Comparison of ENCODE assay signal across 12 cellular contexts in genomic region chr9:91900057-91900816, GRCh38. TPM values are rescaled to one million over a fixed set of nuclear protein-coding genes. Genes with fewer than 3 reads are reported as not detected.
DNase-seq lines count a peak whose midpoint lies in the region; ATAC-seq and TF ChIP-seq lines count a peak whose summit lies in the region.
"Had no signal": no experiment of that assay in that cellular context is flagged by ENCODE, and none has a peak within 500 bp of the region (broad histone marks: within the 10 kb centered on the region; RNA-seq: fewer than 3 reads in every experiment).

No MANE protein-coding gene starts in this region.

- H3K27ac ChIP-seq in SK-N-SH (ENCODE audit: low read depth in 2 of 2, low read length in 1 of 2) (peak overlapping the region in 1 of 2 experiments; percentile 97; a peak in 2 of 4 replicates), spleen (peak overlapping the region in 2 of 8 donors; percentile 1 to 4)

- no peak for TF ChIP-seq POLR2A in spleen (IDR thresholded peaks at IDR 0.05)

- no peaks in the 10 kb centered on the region for H3K27me3 ChIP-seq in SK-N-SH (ENCODE audit: insufficient read depth)
- H3K27me3 ChIP-seq in spleen (replicated peaks in 1 of 7) = peaks cover 0 to 29% (median 0%) of the 10 kb centered on the region in 7 donors
- H3K27me3 ChIP-seq: body of pancreas had no signal

- no peak overlapping the region for H3K4me2 ChIP-seq in SK-N-SH

- H3K4me3 ChIP-seq in SK-N-SH (ENCODE audit: low read depth in 2 of 2, low read length in 1 of 2) = no peak overlapping the region; a peak in 1 of 4 replicates
- no peak overlapping the region for H3K4me3 ChIP-seq in spleen
- H3K4me3 ChIP-seq: body of pancreas had no signal

- H3F3A ChIP-seq in SK-N-SH (replicated peaks; ENCODE audit: insufficient read depth) = no peaks in the 10 kb centered on the region

- ATAC-seq in left ventricle myocardium superior (peak; percentile 72), HG03039 (IDR thresholded peaks at IDR 0.05; ENCODE audit: unreplicated experiment) (no peak), HG02870 (IDR thresholded peaks at IDR 0.05; ENCODE audit: unreplicated experiment) (no peak)
- ATAC-seq: body of pancreas, esophagus mucosa had no signal

- TF ChIP-seq EP300 in SK-N-SH (IDR thresholded peaks at IDR 0.05; ENCODE audit: borderline replicate concordance in 1 of 2, low read depth in 1 of 2, low read length in 1 of 2) = peak in 1 of 2 experiments; percentile 46; a peak in 2 of 4 replicates

- DNase-seq in HEK293T (ENCODE audit: extremely low spot score) (no peak), SK-N-SH (peak; percentile 86), left ventricle myocardium superior (peak; percentile 52), spleen (peak; percentile 70), MV-4-11 (lab: John Stamatoyannopoulos, UW) (no peak)
- no peak for DNase-seq in activated CD4-positive, alpha-beta memory T cell treated with anti-CD3 and anti-CD28 coated beads, Interleukin-2, amount 10 ng/mL, durations not matched to agents 7 days and 5 days
- DNase-seq: activated T-cell treated with anti-CD3 and anti-CD28 coated beads, Interleukin-2, amount 50 U/mL, for 24 hours; COR-L47 had no signal

- H3K4me1 Mint-ChIP-seq in activated CD4-positive, alpha-beta memory T cell treated with anti-CD3 and anti-CD28 coated beads, Interleukin-2, amount 10 ng/mL, durations not matched to agents 7 days and 5 days = no peaks in the 10 kb centered on the region

- POLR2A ChIA-PET in HEK293T (lab: Yijun Ruan, JAX) = interaction anchor here (0.6 to 0.7 kb wide), 2 partner anchors 34 to 104 kb away, joined by 3 to 4 read pairs; no protein-coding TSS in a partner anchor
- POLR2A ChIA-PET in SK-N-SH (lab: Yijun Ruan, JAX) = no interaction called here
- POLR2A ChIA-PET in activated CD4-positive, alpha-beta memory T cell treated with anti-CD3 and anti-CD28 coated beads, Interleukin-2, amount 10 ng/mL, durations not matched to agents 7 days and 5 days (lab: Charles Lee) = no interaction called here

- peak; percentile 34 for TF ChIP-seq RAD21 in SK-N-SH (IDR thresholded peaks at IDR 0.05; ENCODE audit: low read length)

- H3K9me2 ChIP-seq in SK-N-SH = no peaks in the 10 kb centered on the region

- no peaks in the 10 kb centered on the region for H4K20me1 ChIP-seq in SK-N-SH (ENCODE audit: insufficient read depth)

- H3K9ac ChIP-seq in SK-N-SH = no peak overlapping the region

- peaks cover 24% of the 10 kb centered on the region for H3K27me3 Mint-ChIP-seq in activated CD4-positive, alpha-beta memory T cell treated with anti-CD3 and anti-CD28 coated beads, Interleukin-2, amount 10 ng/mL, durations not matched to agents 7 days and 5 days

- no peak overlapping the region for H3K4me3 Mint-ChIP-seq in activated CD4-positive, alpha-beta memory T cell treated with anti-CD3 and anti-CD28 coated beads, Interleukin-2, amount 10 ng/mL, durations not matched to agents 7 days and 5 days
- H3K4me3 Mint-ChIP-seq: activated T-cell treated with anti-CD3 and anti-CD28 coated beads, Interleukin-2, amount 50 U/mL, for 24 hours had no signal

- no peaks in the 10 kb centered on the region for H3K79me2 ChIP-seq in SK-N-SH (ENCODE audit: insufficient read depth)

- H3K4me1 ChIP-seq in SK-N-SH (ENCODE audit: control insufficient read depth in 1 of 2, insufficient read depth in 2 of 2, low read depth in 1 of 2, low read length in 1 of 2) = peaks cover 18 to 62% of the 10 kb centered on the region in 2 experiments; a peak in 3 of 4 replicates
- H3K4me1 ChIP-seq in spleen = peaks cover 0 to 21% (median 7%) of the 10 kb centered on the region in 6 donors

- 39% methylated on average over 22 of the region's 32 CpGs for WGBS in SK-N-SH (ENCODE audit: low lambda C conversion rate)
- 55 to 69% (median 63%) methylated on average over 31 to 32 of the region's 32 CpGs for WGBS in spleen, 5 donors

- H3K36me3 ChIP-seq in SK-N-SH (replicated peaks in 1 of 2; ENCODE audit: control insufficient read depth in 1 of 2, insufficient read depth in 2 of 2, low read length in 1 of 2) = no peaks in the 10 kb centered on the region
- H3K36me3 ChIP-seq in spleen = no peaks in the 10 kb centered on the region

- no peak for TF ChIP-seq CTCF in SK-N-SH (IDR thresholded peaks at IDR 0.05)
- TF ChIP-seq CTCF in spleen (IDR thresholded peaks at IDR 0.05 in 8 of 11, conservative IDR thresholded peaks at IDR 0.05 in 3 of 11) = no peak

- H2AFZ ChIP-seq in SK-N-SH (ENCODE audit: low read depth) = no peak overlapping the region

- no peaks in the 10 kb centered on the region for H3K9me3 Mint-ChIP-seq in activated CD4-positive, alpha-beta memory T cell treated with anti-CD3 and anti-CD28 coated beads, Interleukin-2, amount 10 ng/mL, durations not matched to agents 7 days and 5 days
- H3K9me3 Mint-ChIP-seq: activated T-cell treated with anti-CD3 and anti-CD28 coated beads, Interleukin-2, amount 50 U/mL, for 24 hours had no signal

- no peaks in the 10 kb centered on the region for H3K9me3 ChIP-seq in SK-N-SH
- no peaks in the 10 kb centered on the region for H3K9me3 ChIP-seq in spleen
- H3K9me3 ChIP-seq: body of pancreas had no signal

- H3K36me3 Mint-ChIP-seq in activated CD4-positive, alpha-beta memory T cell treated with anti-CD3 and anti-CD28 coated beads, Interleukin-2, amount 10 ng/mL, durations not matched to agents 7 days and 5 days (ENCODE audit: low read depth) = no peaks in the 10 kb centered on the region

- CTCF ChIA-PET in HEK293T (lab: Yijun Ruan, JAX) = interaction anchor here (0.8 kb wide), 1 partner anchor 50 kb away, joined by 3 read pairs; no protein-coding TSS in a partner anchor
- CTCF ChIA-PET in SK-N-SH (lab: Yijun Ruan, JAX) = interaction anchor here (0.6 to 6.6 kb wide), 7 partner anchors 9 to 239 kb away, joined by 3 to 54 read pairs (median 5); partner anchors contain the start of gene ROR2
- CTCF ChIA-PET in activated CD4-positive, alpha-beta memory T cell treated with anti-CD3 and anti-CD28 coated beads, Interleukin-2, amount 10 ng/mL, durations not matched to agents 7 days and 5 days (lab: Charles Lee) = interaction anchor here (1.2 kb wide), 1 partner anchor 50 kb away, joined by 3 read pairs; the partner anchor contains the start of gene ROR2

- intact Hi-C loops in left ventricle myocardium superior (cut with micrococcal nuclease) = no loop called here
- intact Hi-C loops in spleen (cut with DNase I; ENCODE audit: low total_unique reads) = no loop called here

- no peak overlapping the region for H3K27ac Mint-ChIP-seq in activated CD4-positive, alpha-beta memory T cell treated with anti-CD3 and anti-CD28 coated beads, Interleukin-2, amount 10 ng/mL, durations not matched to agents 7 days and 5 days
- H3K27ac Mint-ChIP-seq: activated T-cell treated with anti-CD3 and anti-CD28 coated beads, Interleukin-2, amount 50 U/mL, for 24 hours had no signal

TF ChIP-seq in HEK293T, 16 proteins besides CTCF, POLR2A, EP300 and RAD21:
- TF ChIP-seq L3MBTL2 (conservative IDR thresholded peaks at IDR 0.05) = peak; percentile 80
- TF ChIP-seq SP1 (IDR thresholded peaks at IDR 0.05) = no peak

TF ChIP-seq in SK-N-SH, 30 proteins besides CTCF, POLR2A, EP300 and RAD21 (continues in another document):
- TF ChIP-seq MEF2A (IDR thresholded peaks at IDR 0.05; ENCODE audit: borderline replicate concordance, low read depth) = no peak
- no peak for TF ChIP-seq PBX3 (IDR thresholded peaks at IDR 0.05)
- no peak for TF ChIP-seq SMC3 (IDR thresholded peaks at IDR 0.05; ENCODE audit: low read depth, low read length)
- no peak for TF ChIP-seq ZBTB33 (IDR thresholded peaks at IDR 0.05; ENCODE audit: borderline replicate concordance, low read depth)
- TF ChIP-seq TCF12 (IDR thresholded peaks at IDR 0.05) = no peak
- TF ChIP-seq MXI1 (IDR thresholded peaks at IDR 0.05; ENCODE audit: low read depth, low read length) = peak; percentile 92
- no peak for TF ChIP-seq GABPA (IDR thresholded peaks at IDR 0.05; ENCODE audit: low read depth)
- peak; percentile 22; the same call in 1 of the 2 replicates for TF ChIP-seq NRF1 (IDR thresholded peaks at IDR 0.05; ENCODE audit: low read depth, low read length)
- no peak for TF ChIP-seq FOXM1 (IDR thresholded peaks at IDR 0.05; ENCODE audit: low read depth)
- TF ChIP-seq CHD2 (IDR thresholded peaks at IDR 0.05; ENCODE audit: low read length, partially characterized antibody) = peak; percentile 76
- TF ChIP-seq SIN3A (IDR thresholded peaks at IDR 0.05; ENCODE audit: borderline replicate concordance, low read depth, low read length) = no peak

RNA-seq across cellular contexts. Expression of gene ROR2, which starts 49.8 kb away (rescaled TPM):
- polyA plus RNA-seq in SK-N-SH (2012; rRNA removed) (0.34 and 0.43 TPM in 2 replicates), spleen (1 to 10 TPM in 1 of 3 donors, under 1 TPM in 2; 0.65 to 1.8 (median 0.70) TPM)
- 0.30 and 0.52 TPM in 2 replicates for polyA plus RNA-seq in SK-N-SH (2012; cell fraction: cytosol; rRNA removed)
- 0.43 and 1.3 TPM in 2 replicates for polyA plus RNA-seq in SK-N-SH (2012; cell fraction: nucleus; rRNA removed)
- total RNA-seq in left ventricle myocardium superior (0.87 TPM), spleen (10 to 100 TPM in 1 of 7 donors, 1 to 10 TPM in 6; 2.5 to 15.6 (median 7.2) TPM)
- total RNA-seq in activated CD4-positive, alpha-beta memory T cell treated with anti-CD3 and anti-CD28 coated beads, Interleukin-2, amount 10 ng/mL, durations not matched to agents 7 days and 5 days = 1 to 10 TPM; 2.1 TPM

Comparison
In these comparisons a context has a peak if more than half of its experiments do, and no peak if none do; other contexts are left out.
1. DNase-seq: peak in SK-N-SH (single experiment), left ventricle myocardium superior (single experiment) and spleen (single experiment); none in HEK293T (single experiment), MV-4-11 (single experiment) and activated CD4-positive, alpha-beta memory T cell treated with anti-CD3 and anti-CD28 coated beads, Interleukin-2, amount 10 ng/mL, durations not matched to agents 7 days and 5 days (single experiment).